Comparison of ENCODE assay signal across 2 cellular contexts in the genomic region with DNA sequence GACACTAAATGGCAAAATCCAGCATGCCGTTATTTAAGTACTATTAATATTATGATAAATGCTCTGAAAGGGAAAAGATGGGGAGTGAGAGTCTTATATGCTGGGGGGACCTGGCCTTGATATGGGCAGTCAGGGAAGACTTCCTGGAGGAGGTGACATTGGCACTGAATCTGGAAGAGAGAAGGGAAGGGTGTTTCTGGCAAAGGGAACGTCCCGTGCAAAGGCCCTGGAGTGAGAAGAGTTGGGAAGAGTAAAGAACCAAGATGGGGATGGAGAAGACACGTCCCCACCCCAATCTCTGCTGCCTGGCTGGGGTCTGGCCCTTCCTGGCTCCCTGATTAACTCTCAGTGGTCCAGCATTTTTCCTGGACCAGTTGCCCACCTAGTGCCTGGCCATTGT.
A peak's percentile ranks its signal among the peaks of the same experiment; 100 is the strongest.
TF ChIP-seq lines count a peak whose summit lies in the region.

No MANE protein-coding gene starts in this region.

TF ChIP-seq in HepG2, 621 proteins besides CTCF, POLR2A, EP300 and RAD21:
- TF ChIP-seq ZFP36 (IDR thresholded peaks at IDR 0.05; ENCODE audit: borderline replicate concordance, low read depth, low read length, partially characterized antibody): peak; percentile 80
- TF ChIP-seq SMYD3 (CRISPR knock-in tag; IDR thresholded peaks at IDR 0.05): no peak

TF ChIP-seq in K562, 482 proteins besides CTCF, POLR2A, EP300 and RAD21:
- no peak for TF ChIP-seq RBM39 (optimal IDR thresholded peaks at IDR 0.05; ENCODE audit: low read depth, low read length)
- TF ChIP-seq ZNF584 (CRISPR knock-in tag; IDR thresholded peaks at IDR 0.05; ENCODE audit: low read depth): no peak
- peak; percentile 99 for TF ChIP-seq ZFP36 (IDR thresholded peaks at IDR 0.05; ENCODE audit: low read depth, low read length, partially characterized antibody)
- peak; percentile 28; the same call in 1 of the 2 replicates for TF ChIP-seq SMARCA5 (IDR thresholded peaks at IDR 0.05)
- peak; percentile 75; the same call in 1 of the 2 replicates for TF ChIP-seq ZNF436 (CRISPR knock-in tag; IDR thresholded peaks at IDR 0.05)
- 0 out of 2 replicates have a peak, but pooled peaks have one; percentile 48 for TF ChIP-seq PTBP1 (IDR thresholded peaks at IDR 0.05; ENCODE audit: low read depth, low read length)
- TF ChIP-seq, protein P1, sequence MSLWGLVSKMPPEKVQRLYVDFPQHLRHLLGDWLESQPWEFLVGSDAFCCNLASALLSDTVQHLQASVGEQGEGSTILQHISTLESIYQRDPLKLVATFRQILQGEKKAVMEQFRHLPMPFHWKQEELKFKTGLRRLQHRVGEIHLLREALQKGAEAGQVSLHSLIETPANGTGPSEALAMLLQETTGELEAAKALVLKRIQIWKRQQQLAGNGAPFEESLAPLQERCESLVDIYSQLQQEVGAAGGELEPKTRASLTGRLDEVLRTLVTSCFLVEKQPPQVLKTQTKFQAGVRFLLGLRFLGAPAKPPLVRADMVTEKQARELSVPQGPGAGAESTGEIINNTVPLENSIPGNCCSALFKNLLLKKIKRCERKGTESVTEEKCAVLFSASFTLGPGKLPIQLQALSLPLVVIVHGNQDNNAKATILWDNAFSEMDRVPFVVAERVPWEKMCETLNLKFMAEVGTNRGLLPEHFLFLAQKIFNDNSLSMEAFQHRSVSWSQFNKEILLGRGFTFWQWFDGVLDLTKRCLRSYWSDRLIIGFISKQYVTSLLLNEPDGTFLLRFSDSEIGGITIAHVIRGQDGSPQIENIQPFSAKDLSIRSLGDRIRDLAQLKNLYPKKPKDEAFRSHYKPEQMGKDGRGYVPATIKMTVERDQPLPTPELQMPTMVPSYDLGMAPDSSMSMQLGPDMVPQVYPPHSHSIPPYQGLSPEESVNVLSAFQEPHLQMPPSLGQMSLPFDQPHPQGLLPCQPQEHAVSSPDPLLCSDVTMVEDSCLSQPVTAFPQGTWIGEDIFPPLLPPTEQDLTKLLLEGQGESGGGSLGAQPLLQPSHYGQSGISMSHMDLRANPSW (CRISPR knock-in tag; IDR thresholded peaks at IDR 0.05): no peak
- TF ChIP-seq RBM25 (IDR thresholded peaks at IDR 0.05; ENCODE audit: low read depth, low read length, severe bottlenecking): peak; percentile 86
- peak; percentile 73 for TF ChIP-seq BCOR (IDR thresholded peaks at IDR 0.05)
- peak in 1 of 2 experiments; percentile 33; a peak in 1 of 4 replicates for TF ChIP-seq KDM1A (IDR thresholded peaks at IDR 0.05)
- TF ChIP-seq, protein P2, sequence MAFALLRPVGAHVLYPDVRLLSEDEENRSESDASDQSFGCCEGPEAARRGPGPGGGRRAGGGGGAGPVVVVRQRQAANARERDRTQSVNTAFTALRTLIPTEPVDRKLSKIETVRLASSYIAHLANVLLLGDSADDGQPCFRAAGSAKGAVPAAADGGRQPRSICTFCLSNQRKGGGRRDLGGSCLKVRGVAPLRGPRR (CRISPR knock-in tag; IDR thresholded peaks at IDR 0.05): no peak
- no peak for TF ChIP-seq CLOCK (CRISPR knock-in tag; IDR thresholded peaks at IDR 0.05; ENCODE audit: borderline replicate concordance)
